9 cellular contexts compared by ENCODE assay signal in the genomic region with DNA sequence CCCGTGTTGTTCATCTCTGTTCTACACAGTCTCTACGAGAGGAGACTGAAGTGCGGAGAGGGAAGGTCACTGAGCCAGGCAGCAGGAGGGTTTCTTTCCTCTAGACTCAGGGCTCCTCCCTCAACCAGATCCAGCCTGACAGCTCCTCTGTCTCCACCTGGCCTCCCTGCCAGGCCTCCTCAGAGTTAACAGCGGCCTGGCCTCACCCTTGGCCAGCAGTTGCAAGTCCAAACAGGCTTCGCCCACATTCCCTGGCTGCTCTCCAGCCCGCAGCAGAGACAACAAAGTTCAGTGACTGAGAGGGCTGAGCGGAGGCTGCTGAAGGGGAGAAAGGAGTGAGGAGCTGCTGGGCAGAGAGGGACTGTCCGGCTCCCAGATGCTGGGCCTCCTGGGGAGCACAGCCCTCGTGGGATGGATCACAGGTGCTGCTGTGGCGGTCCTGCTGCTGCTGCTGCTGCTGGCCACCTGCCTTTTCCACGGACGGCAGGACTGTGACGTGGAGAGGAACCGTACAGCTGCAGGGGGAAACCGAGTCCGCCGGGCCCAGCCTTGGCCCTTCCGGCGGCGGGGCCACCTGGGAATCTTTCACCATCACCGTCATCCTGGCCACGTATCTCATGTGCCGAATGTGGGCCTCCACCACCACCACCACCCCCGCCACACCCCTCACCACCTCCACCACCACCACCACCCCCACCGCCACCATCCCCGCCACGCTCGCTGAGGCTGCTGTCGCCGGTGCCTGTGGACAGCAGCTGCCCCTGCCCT. TPM values are rescaled to one million over a fixed set of nuclear protein-coding genes. Genes with fewer than 3 reads are reported as not detected.
DNase-seq lines count a peak whose midpoint lies in the region; ATAC-seq and TF ChIP-seq lines count a peak whose summit lies in the region.
"Had no signal": no experiment of that assay in that cellular context is flagged by ENCODE, and none has a peak within 500 bp of the region (broad histone marks: within the 10 kb centered on the region; RNA-seq: fewer than 3 reads in every experiment).

A gene (plus strand): TSS at position 291 of the 768 bp plus-strand sequence. CDS start 86 bp downstream, at position 377.

- DNase-seq in GM23248 (peak; percentile 97), SHP77 (lab: John Stamatoyannopoulos, UW) (peak; percentile 39 to 70), fibroblast of peridontal ligament (ENCODE audit: extremely low read depth) (peak; percentile 93), osteocyte (ENCODE audit: extremely low spot score, unreplicated experiment) (peak; percentile 95), NK-92 (lab: John Stamatoyannopoulos, UW; ENCODE audit: unreplicated experiment) (no peak)
- DNase-seq in activated naive CD4-positive, alpha-beta T cell treated with anti-CD3 and anti-CD28 coated beads, Interleukin-2, amount 50 U/mL, for 72 hours (ENCODE audit: low spot score in 2 of 2) = no peak
- DNase-seq in activated CD4-positive, alpha-beta T cell treated with anti-CD3 and anti-CD28 coated beads, Interleukin-2, amount 50 U/mL, for 4 hours = no peak

- no peaks in the 10 kb centered on the region for H3K36me3 ChIP-seq in GM23248 (ENCODE audit: low read depth)

- peak within 1 kb of the TSS; percentile 83 for H2AFZ ChIP-seq in GM23248

- peak within 1 kb of the TSS; percentile 74 for H3K4me2 ChIP-seq in GM23248 (ENCODE audit: unreplicated experiment)

- H3K36me3 Mint-ChIP-seq in osteocyte (ENCODE audit: unreplicated experiment) = no peaks in the 10 kb centered on the region
- H3K36me3 Mint-ChIP-seq in activated naive CD4-positive, alpha-beta T cell treated with anti-CD3 and anti-CD28 coated beads, Interleukin-2, amount 50 U/mL, for 72 hours = no peaks in the 10 kb centered on the region
- H3K36me3 Mint-ChIP-seq: memory B cell had no signal

- peaks cover 78% of the 10 kb centered on the region for H3K4me1 Mint-ChIP-seq in osteocyte (ENCODE audit: unreplicated experiment)

- peak within 1 kb of the TSS; percentile 98 for H3K27ac Mint-ChIP-seq in osteocyte (ENCODE audit: unreplicated experiment)
- peak within 1 kb of the TSS in 1 of 2 donors; percentile 15 for H3K27ac Mint-ChIP-seq in activated naive CD4-positive, alpha-beta T cell treated with anti-CD3 and anti-CD28 coated beads, Interleukin-2, amount 50 U/mL, for 72 hours
- H3K27ac Mint-ChIP-seq: memory B cell had no signal

- peak within 1 kb of the TSS; percentile 97 for H3K27ac ChIP-seq in GM23248

- peak within 1 kb of the TSS; percentile 56 for H3K4me3 ChIP-seq in GM23248

- in situ Hi-C loops in GM23248 (cut with MboI) = no loop called here

- H3K9me2 ChIP-seq in GM23248 (ENCODE audit: insufficient read depth) = no peaks in the 10 kb centered on the region

- H3K9me3 ChIP-seq in GM23248 (ENCODE audit: low read depth) = no peaks in the 10 kb centered on the region

- H3F3A ChIP-seq in GM23248 (ENCODE audit: insufficient read depth) = peaks cover 43% of the 10 kb centered on the region

- 9 to 17% methylated on average over 20 to 30 of the region's 30 CpGs for WGBS in GM23248 (ENCODE audit: low coverage in 1 of 2, low lambda C conversion rate in 2 of 2, missing lambda C conversion rate in 2 of 2), 2 experiments

- ATAC-seq in activated naive CD4-positive, alpha-beta T cell treated with anti-CD3 and anti-CD28 coated beads, Interleukin-2, amount 50 U/mL, for 72 hours = no peak
- no peak for ATAC-seq in GM21786 (IDR thresholded peaks at IDR 0.05; ENCODE audit: unreplicated experiment)

- H3K4me3 Mint-ChIP-seq in osteocyte (ENCODE audit: unreplicated experiment) = peak within 1 kb of the TSS; percentile 53
- H3K4me3 Mint-ChIP-seq: memory B cell had no signal

- H3K4me1 ChIP-seq in GM23248 (ENCODE audit: insufficient read depth) = peaks cover 51% of the 10 kb centered on the region

- no peak for TF ChIP-seq CTCF in osteocyte (IDR thresholded peaks at IDR 0.05)

- H3K9me3 Mint-ChIP-seq in osteocyte (ENCODE audit: unreplicated experiment) = no peaks in the 10 kb centered on the region
- H3K9me3 Mint-ChIP-seq in activated naive CD4-positive, alpha-beta T cell treated with anti-CD3 and anti-CD28 coated beads, Interleukin-2, amount 50 U/mL, for 72 hours = no peaks in the 10 kb centered on the region
- H3K9me3 Mint-ChIP-seq: memory B cell had no signal

- peak within 1 kb of the TSS; percentile 84 for H3K9ac ChIP-seq in GM23248

- H3K27me3 Mint-ChIP-seq in osteocyte (ENCODE audit: unreplicated experiment) = peaks cover 2% of the 10 kb centered on the region

- no peaks in the 10 kb centered on the region for H3K79me2 ChIP-seq in GM23248 (ENCODE audit: insufficient read depth)

- H3K27me3 ChIP-seq in GM23248 (replicated peaks; ENCODE audit: insufficient read depth) = no peaks in the 10 kb centered on the region

- no peaks in the 10 kb centered on the region for H4K20me1 ChIP-seq in GM23248 (ENCODE audit: insufficient read depth)

RNA-seq across cellular contexts. Expression of the gene that starts here (rescaled TPM):
- 0.76 and 1.2 TPM in 2 replicates for total RNA-seq in GM23248 (2014; rRNA removed; shearing (Covaris generic))
- polyA plus RNA-seq in GM23248 (2016; fragmentation: Nextera tagmentation; extraction: Ambion mirVana) = 3.4 and 3.6 TPM in 2 replicates
- total RNA-seq in osteocyte = 3.0 and 3.7 TPM in 2 replicates
- not detected for total RNA-seq in activated naive CD4-positive, alpha-beta T cell treated with anti-CD3 and anti-CD28 coated beads, Interleukin-2, amount 50 U/mL, for 72 hours

Comparison
In these comparisons a context has a peak if more than half of its experiments do, and no peak if none do; other contexts are left out.
1. DNase-seq: peak in GM23248 (single experiment), SHP77 (2 of 2), fibroblast of peridontal ligament (single experiment) and osteocyte (single experiment); none in NK-92 (single experiment), activated naive CD4-positive, alpha-beta T cell treated with anti-CD3 and anti-CD28 coated beads, Interleukin-2, amount 50 U/mL, for 72 hours (0 of 2) and activated CD4-positive, alpha-beta T cell treated with anti-CD3 and anti-CD28 coated beads, Interleukin-2, amount 50 U/mL, for 4 hours (0 of 2).